In genomic region chr17:50070908-50071680, GRCh38 we compare ENCODE assay signal across 1 cellular context.
TF ChIP-seq lines count a peak whose summit lies in the region.

No MANE protein-coding gene starts in this region.

TF ChIP-seq in WTC11, 78 proteins besides CTCF, POLR2A, EP300 and RAD21 (continued from another document):
- no peak for TF ChIP-seq AFF4 (CRISPR knock-in tag; IDR thresholded peaks at IDR 0.05; ENCODE audit: borderline replicate concordance)
- TF ChIP-seq ERG (CRISPR knock-in tag; IDR thresholded peaks at IDR 0.05) = no peak
